1 cellular context compared by ENCODE assay signal in the genomic region with DNA sequence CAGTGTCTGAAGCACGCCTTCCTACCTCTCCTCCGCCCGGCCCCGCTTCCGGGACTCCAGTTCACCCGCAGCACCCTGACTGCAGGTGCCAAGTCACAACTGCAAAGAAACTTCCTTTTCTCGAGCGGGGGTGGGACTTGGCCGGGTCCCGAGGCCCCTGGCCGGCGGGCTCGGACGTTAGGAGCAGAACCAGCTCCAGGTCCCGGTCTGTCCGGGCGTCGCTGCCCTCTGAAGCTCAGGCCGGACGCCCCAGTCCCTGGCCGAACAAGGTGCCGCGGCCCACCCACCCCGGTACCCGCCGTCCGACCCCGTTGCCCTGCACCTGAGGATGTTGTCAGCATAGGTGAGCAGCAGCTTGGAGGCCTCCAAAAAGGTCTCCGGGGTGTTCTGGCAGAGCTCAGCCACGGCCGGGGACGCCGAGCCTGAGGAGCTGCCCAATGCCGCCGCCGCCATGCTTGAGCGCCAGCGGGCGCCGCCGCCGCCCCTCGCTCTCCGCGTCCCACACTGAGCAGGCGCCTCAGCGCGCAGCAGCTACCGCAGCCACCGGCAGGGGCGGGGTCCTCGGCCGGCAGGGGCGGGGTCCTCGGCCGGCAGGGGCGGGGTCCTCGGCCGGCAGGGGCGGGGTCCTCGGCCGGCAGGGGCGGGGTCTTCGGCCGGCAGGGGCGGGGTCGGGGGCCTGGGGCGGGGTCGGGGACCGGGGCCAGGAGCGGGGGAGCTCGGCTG.
TF ChIP-seq lines count a peak whose summit lies in the region.

A gene with protein sequence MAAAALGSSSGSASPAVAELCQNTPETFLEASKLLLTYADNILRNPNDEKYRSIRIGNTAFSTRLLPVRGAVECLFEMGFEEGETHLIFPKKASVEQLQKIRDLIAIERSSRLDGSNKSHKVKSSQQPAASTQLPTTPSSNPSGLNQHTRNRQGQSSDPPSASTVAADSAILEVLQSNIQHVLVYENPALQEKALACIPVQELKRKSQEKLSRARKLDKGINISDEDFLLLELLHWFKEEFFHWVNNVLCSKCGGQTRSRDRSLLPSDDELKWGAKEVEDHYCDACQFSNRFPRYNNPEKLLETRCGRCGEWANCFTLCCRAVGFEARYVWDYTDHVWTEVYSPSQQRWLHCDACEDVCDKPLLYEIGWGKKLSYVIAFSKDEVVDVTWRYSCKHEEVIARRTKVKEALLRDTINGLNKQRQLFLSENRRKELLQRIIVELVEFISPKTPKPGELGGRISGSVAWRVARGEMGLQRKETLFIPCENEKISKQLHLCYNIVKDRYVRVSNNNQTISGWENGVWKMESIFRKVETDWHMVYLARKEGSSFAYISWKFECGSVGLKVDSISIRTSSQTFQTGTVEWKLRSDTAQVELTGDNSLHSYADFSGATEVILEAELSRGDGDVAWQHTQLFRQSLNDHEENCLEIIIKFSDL (minus strand): TSS at position 506 of the 723 bp plus-strand sequence. CDS start 53 bp downstream, at position 453.

TF ChIP-seq in H1, 55 proteins besides CTCF, POLR2A, EP300 and RAD21 (continued from another document):
- TF ChIP-seq HDAC2 (IDR thresholded peaks at IDR 0.05; ENCODE audit: borderline replicate concordance in 1 of 2, low read depth in 2 of 2, low read length in 2 of 2), result no peak
- peak; percentile 70 for TF ChIP-seq ASH2L (IDR thresholded peaks at IDR 0.05; ENCODE audit: low read length)
- no peak for TF ChIP-seq CBX8 (IDR thresholded peaks at IDR 0.05; ENCODE audit: borderline replicate concordance, low read depth, low read length)
- no peak for TF ChIP-seq EGR1 (IDR thresholded peaks at IDR 0.05; ENCODE audit: borderline replicate concordance, low read depth, low read length)
- TF ChIP-seq TBP (IDR thresholded peaks at IDR 0.05; ENCODE audit: low read depth, low read length), result peak; percentile 82
- TF ChIP-seq TAF1 (IDR thresholded peaks at IDR 0.05; ENCODE audit: low read depth, low read length), result peak; percentile 96
